8 cellular contexts compared by ENCODE assay signal in the genomic region with DNA sequence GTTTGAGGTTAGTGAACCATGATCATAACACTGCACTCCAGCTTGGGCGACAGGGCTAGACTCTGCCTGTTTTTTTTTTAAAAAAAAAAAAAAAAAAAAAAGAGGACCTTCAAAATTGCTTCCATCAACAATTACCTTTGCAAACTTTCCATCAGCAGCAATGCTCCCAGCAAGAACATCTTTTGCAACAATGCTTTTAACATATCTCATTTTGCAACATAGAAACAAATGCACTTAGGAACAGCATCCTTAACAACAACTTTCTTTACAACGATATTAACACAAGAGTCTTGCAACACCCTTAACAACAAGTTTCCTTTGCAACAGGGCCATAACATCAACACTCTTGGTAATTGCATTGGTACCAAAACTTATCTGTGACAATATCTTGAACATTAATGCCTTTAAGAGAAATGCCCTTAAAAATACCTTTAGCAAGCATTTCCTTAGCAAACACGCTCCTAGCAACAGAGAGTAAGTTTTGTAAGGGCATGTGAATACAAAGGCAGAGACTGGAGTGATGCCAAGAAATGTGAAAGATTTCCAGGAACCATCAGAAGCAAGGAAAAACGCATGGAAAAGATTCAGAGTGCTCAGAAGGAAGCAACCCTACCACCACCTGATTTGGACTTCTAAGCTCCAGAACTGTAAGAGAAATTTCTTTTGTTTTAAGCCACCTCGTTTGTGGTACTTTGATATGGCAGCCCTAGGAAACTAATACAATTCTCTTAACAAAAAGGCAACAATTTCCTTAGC. TPM values are rescaled to one million over a fixed set of nuclear protein-coding genes. Genes with fewer than 3 reads are reported as not detected.
"Had no signal": no experiment of that assay in that cellular context is flagged by ENCODE, and none has a peak within 500 bp of the region (broad histone marks: within the 10 kb centered on the region; RNA-seq: fewer than 3 reads in every experiment).

No MANE protein-coding gene starts in this region.

RNA-seq across cellular contexts. Expression of a gene that starts 42.1 kb away (rescaled TPM):
- total RNA-seq: ascending aorta had no signal

RNA-seq across cellular contexts. Expression of a gene that starts 49.8 kb away (rescaled TPM):
- total RNA-seq: activated CD8-positive, alpha-beta T cell treated with anti-CD3 and anti-CD28 coated beads, Interleukin-2, amount 10 ng/mL, durations not matched to agents 7 days and 5 days; activated naive CD8-positive, alpha-beta T cell treated with anti-CD3 and anti-CD28 coated beads, Interleukin-2, amount 10 ng/mL, durations not matched to agents 7 days and 5 days; adrenal gland; ascending aorta; IMR-90; PC-3; SJSA1; WTC11 had no signal
- polyA plus RNA-seq: adrenal gland, IMR-90 had no signal
